Comparison of ENCODE assay signal across 1 cellular context in the genomic region with DNA sequence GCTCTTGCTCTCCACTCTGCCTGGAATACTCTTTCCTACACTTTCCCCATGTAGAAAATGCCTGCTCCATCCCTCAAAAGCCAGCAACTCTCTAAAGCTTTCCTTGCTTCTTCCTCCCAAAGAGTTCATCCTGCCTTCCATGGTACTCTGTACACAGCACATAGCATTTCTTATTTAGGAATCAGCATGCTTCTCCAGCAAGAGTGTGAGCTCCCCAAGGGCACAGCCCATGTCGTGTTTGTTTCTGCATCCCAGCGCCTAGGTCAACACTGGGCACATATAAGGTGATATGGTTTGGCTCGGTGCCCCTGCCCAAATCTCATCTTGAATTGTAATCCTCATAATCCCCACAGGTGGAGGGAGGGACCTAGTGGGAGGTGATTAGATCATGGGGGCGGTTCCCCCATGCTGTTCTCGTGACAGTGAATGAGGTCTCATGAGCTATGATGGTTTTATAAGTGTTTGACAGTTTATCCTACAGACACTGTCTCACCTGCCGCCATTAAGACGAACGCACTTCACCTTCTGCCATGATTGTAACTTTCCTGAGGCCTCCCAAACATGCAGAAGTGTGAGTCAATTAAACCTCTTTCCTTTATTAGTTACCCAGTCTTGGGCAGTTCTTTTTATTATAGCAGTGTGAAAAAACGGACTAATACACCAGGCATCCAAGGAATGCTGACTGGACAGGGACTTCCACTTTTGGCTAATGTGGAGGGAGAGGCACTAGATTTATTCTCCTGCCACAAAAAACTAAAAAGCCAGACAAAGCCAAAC.
TF ChIP-seq lines count a peak whose summit lies in the region.

No MANE protein-coding gene starts in this region.

TF ChIP-seq in GM23338, 12 proteins besides CTCF, POLR2A, EP300 and RAD21 (continued from another document):
- TF ChIP-seq, protein P1, sequence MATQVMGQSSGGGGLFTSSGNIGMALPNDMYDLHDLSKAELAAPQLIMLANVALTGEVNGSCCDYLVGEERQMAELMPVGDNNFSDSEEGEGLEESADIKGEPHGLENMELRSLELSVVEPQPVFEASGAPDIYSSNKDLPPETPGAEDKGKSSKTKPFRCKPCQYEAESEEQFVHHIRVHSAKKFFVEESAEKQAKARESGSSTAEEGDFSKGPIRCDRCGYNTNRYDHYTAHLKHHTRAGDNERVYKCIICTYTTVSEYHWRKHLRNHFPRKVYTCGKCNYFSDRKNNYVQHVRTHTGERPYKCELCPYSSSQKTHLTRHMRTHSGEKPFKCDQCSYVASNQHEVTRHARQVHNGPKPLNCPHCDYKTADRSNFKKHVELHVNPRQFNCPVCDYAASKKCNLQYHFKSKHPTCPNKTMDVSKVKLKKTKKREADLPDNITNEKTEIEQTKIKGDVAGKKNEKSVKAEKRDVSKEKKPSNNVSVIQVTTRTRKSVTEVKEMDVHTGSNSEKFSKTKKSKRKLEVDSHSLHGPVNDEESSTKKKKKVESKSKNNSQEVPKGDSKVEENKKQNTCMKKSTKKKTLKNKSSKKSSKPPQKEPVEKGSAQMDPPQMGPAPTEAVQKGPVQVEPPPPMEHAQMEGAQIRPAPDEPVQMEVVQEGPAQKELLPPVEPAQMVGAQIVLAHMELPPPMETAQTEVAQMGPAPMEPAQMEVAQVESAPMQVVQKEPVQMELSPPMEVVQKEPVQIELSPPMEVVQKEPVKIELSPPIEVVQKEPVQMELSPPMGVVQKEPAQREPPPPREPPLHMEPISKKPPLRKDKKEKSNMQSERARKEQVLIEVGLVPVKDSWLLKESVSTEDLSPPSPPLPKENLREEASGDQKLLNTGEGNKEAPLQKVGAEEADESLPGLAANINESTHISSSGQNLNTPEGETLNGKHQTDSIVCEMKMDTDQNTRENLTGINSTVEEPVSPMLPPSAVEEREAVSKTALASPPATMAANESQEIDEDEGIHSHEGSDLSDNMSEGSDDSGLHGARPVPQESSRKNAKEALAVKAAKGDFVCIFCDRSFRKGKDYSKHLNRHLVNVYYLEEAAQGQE (IDR thresholded peaks at IDR 0.05; ENCODE audit: unreplicated experiment), result no peak
- TF ChIP-seq ZNF114 (CRISPR knock-in tag; IDR thresholded peaks at IDR 0.05) (no peak), EZH2phosphoT487 (IDR thresholded peaks at IDR 0.05; ENCODE audit: unreplicated experiment) (no peak)
